Comparison of ENCODE assay signal across 23 cellular contexts in the genomic region with DNA sequence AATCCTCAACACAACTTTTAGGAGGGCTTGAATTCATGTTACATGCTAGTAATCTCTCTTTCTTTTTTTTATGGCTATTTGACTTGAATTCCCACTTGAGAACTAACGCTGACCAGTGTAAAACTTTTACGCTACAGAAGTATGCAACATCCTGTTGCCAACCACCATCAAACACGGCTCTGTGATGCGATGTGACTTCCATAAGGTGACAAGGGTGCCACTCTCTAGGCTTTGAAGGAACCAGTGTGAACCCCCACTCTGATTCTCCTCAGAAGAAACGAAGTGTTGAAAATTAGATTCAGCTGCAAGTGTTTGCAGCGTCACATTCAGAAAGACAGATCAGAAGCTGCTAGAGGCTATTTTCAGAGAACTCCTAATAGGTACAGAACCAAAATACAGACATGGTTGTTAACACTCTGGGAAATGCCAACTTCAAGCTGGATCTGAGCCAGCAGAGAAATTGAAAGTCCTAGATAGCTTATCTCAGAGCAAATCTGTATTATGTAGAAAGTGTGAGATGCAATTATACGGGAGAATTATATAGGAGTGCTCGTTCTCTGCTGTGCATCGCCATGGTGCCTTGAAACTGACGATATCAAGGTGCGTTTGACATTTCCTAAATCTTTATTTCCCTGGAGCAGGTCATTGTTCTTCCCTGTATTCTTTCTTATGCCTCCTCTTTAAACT.
"Had no signal": no experiment of that assay in that cellular context is flagged by ENCODE, and none has a peak within 500 bp of the region (broad histone marks: within the 10 kb centered on the region; RNA-seq: fewer than 3 reads in every experiment).

No MANE protein-coding gene starts in this region.

- H3K4me1 Mint-ChIP-seq: endodermal cell had no signal

- H3K27me3 ChIP-seq: pancreas, suprapubic skin, thyroid gland had no signal

- ATAC-seq: left lobe of liver; mucosa of descending colon; pancreas; right cardiac atrium; stimulated activated naive CD8-positive, alpha-beta T cell treated with anti-CD3 and anti-CD28 coated beads, Interleukin-15, Interleukin-2, amounts not matched to agents 100 U/mL and 50 U/mL, for 24 hours had no signal

- H3K9me3 ChIP-seq: pancreas, suprapubic skin, thyroid gland had no signal

- H3K27ac Mint-ChIP-seq: endodermal cell, nephron, progenitor cell of endocrine pancreas, type B pancreatic cell had no signal

- H3K4me3 Mint-ChIP-seq: endodermal cell, nephron, type B pancreatic cell had no signal

- DNase-seq: effector CD4-positive, alpha-beta T cell; endodermal cell; erythroblast; foreskin melanocyte; head of caudate nucleus; hippocampal formation; islet precursor cell; mammary epithelial cell; mucosa of descending colon; occipital lobe; pancreas; right cardiac atrium; small intestine; stimulated activated CD4-positive, alpha-beta T cell treated with anti-CD3 and anti-CD28 coated beads, Interleukin-12 subunit alpha, Interleukin-12 subunit beta, amount 100 ng/mL, for 4 hours; stimulated activated CD4-positive, alpha-beta T cell treated with anti-CD3 and anti-CD28 coated beads, Interleukin-2, amount 100 ng/mL, for 48 hours; stimulated activated naive CD8-positive, alpha-beta T cell treated with anti-CD3 and anti-CD28 coated beads, Interleukin-15, Interleukin-2, amounts not matched to agents 100 U/mL and 50 U/mL, for 24 hours; thyroid gland had no signal

- H3K27ac ChIP-seq: coronary artery, pancreas, suprapubic skin, thyroid gland had no signal

- H3K36me3 ChIP-seq: pancreas, suprapubic skin, thyroid gland had no signal

- H3K4me3 ChIP-seq: coronary artery, mucosa of descending colon, pancreas, suprapubic skin, thyroid gland had no signal

- H3K36me3 Mint-ChIP-seq: type B pancreatic cell had no signal

- H3K27me3 Mint-ChIP-seq: progenitor cell of endocrine pancreas, type B pancreatic cell had no signal

- H3K4me1 ChIP-seq: pancreas, thyroid gland had no signal
